Comparison of ENCODE assay signal across 9 cellular contexts in genomic region chr4:81913427-81913878, GRCh38.
DNase-seq lines count a peak whose midpoint lies in the region; ATAC-seq and TF ChIP-seq lines count a peak whose summit lies in the region.
"Had no signal": no experiment of that assay in that cellular context is flagged by ENCODE, and none has a peak within 500 bp of the region (broad histone marks: within the 10 kb centered on the region; RNA-seq: fewer than 3 reads in every experiment).

No MANE protein-coding gene starts in this region.

- no peak overlapping the region for H3K4me3 Mint-ChIP-seq in CD8-positive, alpha-beta T cell
- H3K4me3 Mint-ChIP-seq: T-helper 1 cell treated with Interleukin-12 subunit alpha and Interleukin-12 subunit beta and Interleukin-4 antibody, amounts not matched to agents 30 μg/mL and 1 μg/mL, for 36 hours had no signal

- DNase-seq in CD8-positive, alpha-beta T cell: peak; percentile 6 to 63 (median 41)
- DNase-seq in GM19240 (ENCODE audit: insufficient read length, low spot score): peak; percentile 19
- peak; percentile 19 to 54 for DNase-seq in SJSA1 (ENCODE audit: low read depth in 1 of 2, low spot score in 2 of 2)
- peak; percentile 46 for DNase-seq in activated naive CD4-positive, alpha-beta T cell treated with Interleukin-2 at 50 U/mL for 16 hours
- peak; percentile 42 for DNase-seq in iPS DF 19.7 (ENCODE audit: low read depth, low spot score)
- DNase-seq in stimulated activated CD4-positive, alpha-beta T cell treated with anti-CD3 and anti-CD28 coated beads, Interleukin-1b, Interleukin-23, amount 100 ng/mL, for 48 hours: peak; percentile 56
- no peak for DNase-seq in cortex of kidney (lab: John Stamatoyannopoulos, UW)

- CTCF ChIA-PET in CD8-positive, alpha-beta T cell (lab: Charles Lee): interaction anchor here (0.6 to 3.3 kb wide), 12 partner anchors 9 to 1491 kb away, joined by 3 to 15 read pairs (median 5); no protein-coding TSS in a partner anchor

- intact Hi-C loops in CD8-positive, alpha-beta T cell (cut with DNase I, micrococcal nuclease): loop anchor here (1.0 to 5.0 kb wide), 3 partner anchors 354 to 446 kb away; no protein-coding TSS in a partner anchor

- no peaks in the 10 kb centered on the region for H3K9me3 Mint-ChIP-seq in CD8-positive, alpha-beta T cell
- H3K9me3 Mint-ChIP-seq: T-helper 1 cell treated with Interleukin-12 subunit alpha and Interleukin-12 subunit beta and Interleukin-4 antibody, amounts not matched to agents 30 μg/mL and 1 μg/mL, for 36 hours had no signal

- H3K9me3 ChIP-seq in CD8-positive, alpha-beta T cell (ENCODE audit: low read length): no peaks in the 10 kb centered on the region
- no peaks in the 10 kb centered on the region for H3K9me3 ChIP-seq in SJSA1 (replicated peaks)

- H3K27ac Mint-ChIP-seq in CD8-positive, alpha-beta T cell: no peak overlapping the region
- H3K27ac Mint-ChIP-seq: T-helper 1 cell treated with Interleukin-12 subunit alpha and Interleukin-12 subunit beta and Interleukin-4 antibody, amounts not matched to agents 30 μg/mL and 1 μg/mL, for 36 hours had no signal

- H3K4me1 Mint-ChIP-seq in CD8-positive, alpha-beta T cell (ENCODE audit: low read depth): peaks cover 2% of the 10 kb centered on the region

- peaks cover 8% of the 10 kb centered on the region for H3K27me3 Mint-ChIP-seq in CD8-positive, alpha-beta T cell (ENCODE audit: low read depth)

- no peaks in the 10 kb centered on the region for H3K4me1 ChIP-seq in CD8-positive, alpha-beta T cell (ENCODE audit: insufficient read depth, low read length)
- H3K4me1 ChIP-seq in SJSA1 (replicated peaks): no peaks in the 10 kb centered on the region

- POLR2A ChIA-PET in CD8-positive, alpha-beta T cell (lab: Charles Lee): no interaction called here

- H3K36me3 Mint-ChIP-seq in CD8-positive, alpha-beta T cell: no peaks in the 10 kb centered on the region

- no peak overlapping the region for H3K27ac ChIP-seq in CD8-positive, alpha-beta T cell (ENCODE audit: low read depth, low read length)
- no peak overlapping the region for H3K27ac ChIP-seq in SJSA1

- peak; percentile 71 for TF ChIP-seq CTCF in CD8-positive, alpha-beta T cell (IDR thresholded peaks at IDR 0.05)

- ATAC-seq in CD8-positive, alpha-beta T cell: peak; percentile 65
- ATAC-seq in HG03432 (IDR thresholded peaks at IDR 0.05; ENCODE audit: unreplicated experiment): peak; percentile 70

- no peaks in the 10 kb centered on the region for H3K27me3 ChIP-seq in CD8-positive, alpha-beta T cell (ENCODE audit: insufficient read depth, low read length)
- no peaks in the 10 kb centered on the region; the same call in 1 of the 2 replicates for H3K27me3 ChIP-seq in SJSA1 (replicated peaks)

- H3K4me3 ChIP-seq in CD8-positive, alpha-beta T cell (ENCODE audit: low read depth, low read length): no peak overlapping the region
- no peak overlapping the region for H3K4me3 ChIP-seq in SJSA1

- H3K36me3 ChIP-seq in CD8-positive, alpha-beta T cell (ENCODE audit: insufficient read depth, low read length): no peaks in the 10 kb centered on the region
- H3K36me3 ChIP-seq in SJSA1: no peaks in the 10 kb centered on the region
